In the genomic region with DNA sequence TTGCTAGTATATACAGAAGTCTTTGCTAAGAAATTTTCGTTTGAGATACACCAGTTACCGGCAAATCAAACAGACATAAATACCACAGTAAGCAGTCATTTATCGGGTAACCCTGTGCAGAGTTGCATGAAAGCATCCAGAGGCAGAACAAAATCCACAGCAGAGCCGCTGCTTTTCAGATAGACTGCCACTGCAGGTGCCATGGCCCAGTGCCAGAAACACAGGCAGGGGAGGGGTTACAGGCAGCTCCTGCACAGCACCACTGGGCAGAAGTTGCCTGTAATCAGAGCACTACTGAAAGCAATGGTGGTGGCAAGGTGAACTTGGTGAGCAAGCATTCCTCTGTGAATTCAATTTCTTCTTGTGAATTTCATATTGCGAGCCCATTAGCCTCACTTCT, we compare ENCODE assay signal across 8 cellular contexts.
DNase-seq lines count a peak whose midpoint lies in the region; ATAC-seq and TF ChIP-seq lines count a peak whose summit lies in the region.

No MANE protein-coding gene starts in this region.

- no peak overlapping the region for H3K9ac ChIP-seq in H9 (ENCODE audit: extremely low read depth, insufficient read length, low read length)

- H3K27me3 Mint-ChIP-seq in T-cell (no peaks in the 10 kb centered on the region), naive B cell (no peaks in the 10 kb centered on the region), H9 (ENCODE audit: low read depth) (no peaks in the 10 kb centered on the region)

- H3K23me2 ChIP-seq in H9 (ENCODE audit: insufficient read length, low read depth, low read length, poor library complexity, severe bottlenecking), result no peaks in the 10 kb centered on the region

- H3K23ac ChIP-seq in H9 (ENCODE audit: insufficient read length, low read depth, low read length), result no peak overlapping the region

- H2BK20ac ChIP-seq in H9 (ENCODE audit: low read depth, low read length, poor library complexity, severe bottlenecking), result no peak overlapping the region

- no peaks in the 10 kb centered on the region for H3K79me2 ChIP-seq in H9 (ENCODE audit: insufficient read depth, low read length)

- CTCF ChIA-PET in T-cell (lab: Charles Lee), result no interaction called here

- POLR2A ChIA-PET in T-cell (lab: Charles Lee), result no interaction called here

- H3K4ac ChIP-seq in H9 (ENCODE audit: low read depth, low read length), result no peak overlapping the region

- H3K27me3 ChIP-seq in H9 (ENCODE audit: insufficient read depth, low read length), result no peaks in the 10 kb centered on the region

- H3K27ac ChIP-seq in H9 (ENCODE audit: insufficient read length, low read depth, low read length), result no peak overlapping the region

- H3K4me1 ChIP-seq in H9 (ENCODE audit: insufficient read depth, low read length), result no peaks in the 10 kb centered on the region

- H3K4me2 ChIP-seq in H9 (ENCODE audit: insufficient read depth, insufficient read length, low read length), result no peak overlapping the region

- no peak overlapping the region for H2BK120ac ChIP-seq in H9 (ENCODE audit: low read depth, low read length, poor library complexity, severe bottlenecking)

- H3K4me1 Mint-ChIP-seq in T-cell, result no peaks in the 10 kb centered on the region
- H3K4me1 Mint-ChIP-seq in naive B cell, result peaks cover 0 to 11% (median 4%) of the 10 kb centered on the region in 3 donors
- H3K4me1 Mint-ChIP-seq in H9, result no peaks in the 10 kb centered on the region

- no peaks in the 10 kb centered on the region for H3K9me3 Mint-ChIP-seq in T-cell
- H3K9me3 Mint-ChIP-seq in naive B cell, result no peaks in the 10 kb centered on the region
- H3K9me3 Mint-ChIP-seq in H9, result no peaks in the 10 kb centered on the region

- H4K91ac ChIP-seq in H9 (ENCODE audit: insufficient read length, low read depth, low read length), result no peak overlapping the region

- no peak overlapping the region for H3K18ac ChIP-seq in H9 (ENCODE audit: insufficient read length, low read depth, low read length)

- ATAC-seq in GM19467 (IDR thresholded peaks at IDR 0.05; ENCODE audit: unreplicated experiment), result peak; percentile 74
- no peak for ATAC-seq in T-cell (replicated peaks in 1 of 4)
- peak; percentile 45 for ATAC-seq in naive B cell (ENCODE audit: low read depth in 2 of 2)
- ATAC-seq in GM19452 (IDR thresholded peaks at IDR 0.05; ENCODE audit: unreplicated experiment), result no peak
- no peak for ATAC-seq in GM18520 (IDR thresholded peaks at IDR 0.05; ENCODE audit: unreplicated experiment)

- no peak overlapping the region for H4K8ac ChIP-seq in H9 (replicated peaks; ENCODE audit: insufficient read length, low read depth, low read length)

- no peak for TF ChIP-seq CTCF in NB4 (IDR thresholded peaks at IDR 0.05; ENCODE audit: low read depth, low read length)
- no peak for TF ChIP-seq CTCF in H9 (conservative IDR thresholded peaks at IDR 0.05)

- no CpG with 5 or more reads among the region's 5 CpGs for WGBS in H9 (ENCODE audit: extremely low coverage, insufficient read length, low lambda C conversion rate)

- no peak overlapping the region for H2AFZ ChIP-seq in H9 (ENCODE audit: low read length)

- peaks cover 45% of the 10 kb centered on the region for H3K36me3 Mint-ChIP-seq in T-cell
- H3K36me3 Mint-ChIP-seq in naive B cell, result peaks cover 21 to 25% of the 10 kb centered on the region in 2 donors
- peaks cover 0 to 4% (median 0%) of the 10 kb centered on the region in 3 experiments; a peak in 1 of 7 replicates for H3K36me3 Mint-ChIP-seq in H9 (ENCODE audit: insufficient read depth in 1 of 3, low read depth in 3 of 3)

- no peak overlapping the region for H3T11ph ChIP-seq in H9 (ENCODE audit: low read length)

- H3K56ac ChIP-seq in H9 (ENCODE audit: insufficient read length, low read depth, low read length), result no peak overlapping the region

- H3K27ac Mint-ChIP-seq in T-cell, result no peak overlapping the region
- no peak overlapping the region for H3K27ac Mint-ChIP-seq in naive B cell
- H3K27ac Mint-ChIP-seq in H9, result no peak overlapping the region

- no peak overlapping the region for H2BK15ac ChIP-seq in H9 (ENCODE audit: low read depth, low read length)

- no peak overlapping the region for H3K14ac ChIP-seq in H9 (ENCODE audit: insufficient read depth, low read length)

- H2BK5ac ChIP-seq in H9 (ENCODE audit: insufficient read length, low read length), result no peak overlapping the region

- H3K4me3 Mint-ChIP-seq in T-cell (no peak overlapping the region), naive B cell (no peak overlapping the region), H9 (no peak overlapping the region)

- H3K79me1 ChIP-seq in H9 (ENCODE audit: insufficient read depth, low read depth, low read length, poor library complexity, severe bottlenecking), result no peaks in the 10 kb centered on the region

- H4K20me1 ChIP-seq in H9 (ENCODE audit: control insufficient read depth, insufficient read depth, insufficient read length), result no peaks in the 10 kb centered on the region

- H4K5ac ChIP-seq in H9 (ENCODE audit: insufficient read length, low read depth, low read length), result no peak overlapping the region

- TF ChIP-seq POLR2A in NB4 (IDR thresholded peaks at IDR 0.05; ENCODE audit: extremely low read depth, insufficient read length), result no peak

- DNase-seq in COR-L47 (lab: John Stamatoyannopoulos, UW) (peak; percentile 94), NB4 (ENCODE audit: low read depth) (peak; percentile 3), T-cell (peak in 19 of 34 experiments; percentile 2 to 30 (median 13)), naive B cell (peak; percentile 7), H9 (no peak)

- no peaks in the 10 kb centered on the region for H3K9me3 ChIP-seq in H9 (ENCODE audit: control insufficient read depth, low read depth, low read length)

- no peak overlapping the region for H2BK12ac ChIP-seq in H9 (ENCODE audit: insufficient read length, low read depth, low read length)

- no peak overlapping the region for H2AK5ac ChIP-seq in H9 (ENCODE audit: insufficient read length, low read length)

- no peak overlapping the region for H3K4me3 ChIP-seq in NB4 (ENCODE audit: low read depth, low read length)

Comparison
In these comparisons a context has a peak if more than half of its experiments do, and no peak if none do; other contexts are left out.
1. ATAC-seq: peak in GM19467 (single experiment) and naive B cell (2 of 2); none in T-cell (0 of 4), GM19452 (single experiment) and GM18520 (single experiment).